8 cellular contexts compared by ENCODE assay signal in genomic region chrX:47560179-47560830, GRCh38. TPM values are rescaled to one million over a fixed set of nuclear protein-coding genes. Genes with fewer than 3 reads are reported as not detected.
A peak's percentile ranks its signal among the peaks of the same experiment; 100 is the strongest.
DNase-seq lines count a peak whose midpoint lies in the region; ATAC-seq, FAIRE-seq and TF ChIP-seq lines count a peak whose summit lies in the region.

No MANE protein-coding gene starts in this region.

- H3K27me3 Mint-ChIP-seq in CD4-positive, CD25-positive, alpha-beta regulatory T cell, result no peaks in the 10 kb centered on the region
- no peaks in the 10 kb centered on the region for H3K27me3 Mint-ChIP-seq in nephron (ENCODE audit: low read depth)

- H3K4me1 ChIP-seq in CD4-positive, CD25-positive, alpha-beta regulatory T cell (ENCODE audit: control insufficient read depth, insufficient read depth, low read length, poor library complexity, severe bottlenecking), result peaks cover 24% of the 10 kb centered on the region

- no peak for TF ChIP-seq CTCF in coronary artery (IDR thresholded peaks at IDR 0.05)
- TF ChIP-seq CTCF in nephron (IDR thresholded peaks at IDR 0.05; ENCODE audit: unreplicated experiment in 3 of 3), result no peak

- H3K36me3 Mint-ChIP-seq in CD4-positive, CD25-positive, alpha-beta regulatory T cell, result peaks cover 10% of the 10 kb centered on the region
- H3K36me3 Mint-ChIP-seq in nephron (ENCODE audit: low read depth), result peaks cover 13% of the 10 kb centered on the region

- H3K27me3 ChIP-seq in CD4-positive, CD25-positive, alpha-beta regulatory T cell (ENCODE audit: control insufficient read depth, insufficient read depth, low read length), result no peaks in the 10 kb centered on the region

- DNase-seq in CD4-positive, CD25-positive, alpha-beta regulatory T cell, result no peak
- DNase-seq in coronary artery (ENCODE audit: low spot score) (no peak), urothelium cell line (ENCODE audit: low spot score) (no peak), GM19240 (ENCODE audit: insufficient read length, low spot score) (no peak), globus pallidus (ENCODE audit: low spot score) (no peak)

- peaks cover 5 to 49% (median 26%) of the 10 kb centered on the region in 4 donors for H3K4me1 Mint-ChIP-seq in CD4-positive, CD25-positive, alpha-beta regulatory T cell
- H3K4me1 Mint-ChIP-seq in nephron, result peaks cover 34% of the 10 kb centered on the region

- H3K9me3 ChIP-seq in CD4-positive, CD25-positive, alpha-beta regulatory T cell (ENCODE audit: control insufficient read depth in 2 of 2, low read length in 2 of 2), result no peaks in the 10 kb centered on the region
- no peaks in the 10 kb centered on the region for H3K9me3 ChIP-seq in KOPT-K1 (ENCODE audit: insufficient read depth, low read length, poor library complexity, severe bottlenecking)

- FAIRE-seq in urothelium cell line (lab: Jason Lieb, UNC), result no peak

- peaks cover 0 to 1% (median 0%) of the 10 kb centered on the region in 7 donors for H3K9me3 Mint-ChIP-seq in CD4-positive, CD25-positive, alpha-beta regulatory T cell
- peaks cover 8% of the 10 kb centered on the region for H3K9me3 Mint-ChIP-seq in nephron

- ATAC-seq in CD4-positive, CD25-positive, alpha-beta regulatory T cell (ENCODE audit: low read depth in 2 of 2), result no peak
- no peak for ATAC-seq in HG02763 (IDR thresholded peaks at IDR 0.05; ENCODE audit: unreplicated experiment)

- peaks cover 13% of the 10 kb centered on the region for H3K36me3 ChIP-seq in CD4-positive, CD25-positive, alpha-beta regulatory T cell (ENCODE audit: control insufficient read depth, insufficient read depth, low read length)
- peaks cover 28% of the 10 kb centered on the region for H3K36me3 ChIP-seq in KOPT-K1 (ENCODE audit: insufficient read depth, low read length)

- H3K27ac ChIP-seq in CD4-positive, CD25-positive, alpha-beta regulatory T cell (ENCODE audit: insufficient read depth, low read length, poor library complexity, severe bottlenecking), result peak overlapping the region; percentile 96
- H3K27ac ChIP-seq in KOPT-K1 (ENCODE audit: low read depth, low read length, poor library complexity, severe bottlenecking) (peak overlapping the region; percentile 86), coronary artery (peak overlapping the region; percentile 85 to 90)

- H3K27ac Mint-ChIP-seq in CD4-positive, CD25-positive, alpha-beta regulatory T cell, result peak overlapping the region; percentile 98 to 99 (median 99)
- H3K27ac Mint-ChIP-seq in nephron, result peak overlapping the region; percentile 96 to 99 (median 98)

- H3K4me3 ChIP-seq in CD4-positive, CD25-positive, alpha-beta regulatory T cell (ENCODE audit: low read depth, low read length), result peak overlapping the region; percentile 82
- H3K4me3 ChIP-seq in coronary artery, result peak overlapping the region; percentile 71

- H3K4me3 Mint-ChIP-seq in CD4-positive, CD25-positive, alpha-beta regulatory T cell, result peak overlapping the region; percentile 80 to 98 (median 93)
- peak overlapping the region; percentile 88 to 95 (median 89) for H3K4me3 Mint-ChIP-seq in nephron

RNA-seq across cellular contexts. Expression of gene ARAF, which starts 0.7 kb away (rescaled TPM):
- total RNA-seq in CD4-positive, CD25-positive, alpha-beta regulatory T cell, result 128 TPM
- polyA plus RNA-seq in CD4-positive, CD25-positive, alpha-beta regulatory T cell, result 10 to 100 TPM; 56.4 to 68.7 (median 64.0) TPM

RNA-seq across cellular contexts. Expression of gene TIMP1, which starts 21.9 kb away (rescaled TPM):
- 31.8 TPM for total RNA-seq in CD4-positive, CD25-positive, alpha-beta regulatory T cell
- 100 to 1,000 TPM in 3 of 4 donors, 10 to 100 TPM in 1; 65.2 to 133 (median 112) TPM for polyA plus RNA-seq in CD4-positive, CD25-positive, alpha-beta regulatory T cell

RNA-seq across cellular contexts. Expression of gene SYN1, which starts 59.4 kb away (rescaled TPM):
- not detected for total RNA-seq in CD4-positive, CD25-positive, alpha-beta regulatory T cell
- polyA plus RNA-seq in CD4-positive, CD25-positive, alpha-beta regulatory T cell, result under 1 TPM in 2 of 4 donors, not detected in 2; 0.18 to 0.34 TPM
